ENCODE assay signal across 23 cellular contexts in the genomic region with DNA sequence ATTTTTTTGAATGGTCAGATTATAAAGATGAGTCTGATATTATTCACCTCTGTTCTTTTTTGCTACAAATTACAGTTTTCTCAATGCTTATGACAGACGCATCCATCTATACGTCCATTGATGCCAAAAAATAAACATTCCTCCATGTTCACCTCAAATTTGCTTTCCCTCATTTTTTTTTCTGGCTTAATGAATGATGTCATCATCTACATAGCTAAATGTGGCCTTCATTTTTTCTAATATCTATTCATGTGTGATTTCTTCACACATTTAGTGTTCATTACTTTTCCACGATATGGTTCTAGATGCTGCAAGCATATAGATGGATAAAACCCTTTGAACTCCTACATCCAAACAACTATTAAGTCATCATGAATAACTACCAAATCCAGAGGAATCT.
"Had no signal": no experiment of that assay in that cellular context is flagged by ENCODE, and none has a peak within 500 bp of the region (broad histone marks: within the 10 kb centered on the region; RNA-seq: fewer than 3 reads in every experiment).

No MANE protein-coding gene starts in this region.

- H3K4me3 Mint-ChIP-seq: effector memory CD8-positive, alpha-beta T cell; naive thymus-derived CD4-positive, alpha-beta T cell; nephron; neural progenitor cell; stimulated activated effector memory CD8-positive, alpha-beta T cell treated with anti-CD3 and anti-CD28 coated beads, Interleukin-12 subunit alpha, Interleukin-12 subunit beta, amount 100 ng/mL, for 72 hours had no signal

- H3K4me1 ChIP-seq: gastrocnemius medialis, neural progenitor cell, prostate gland, right atrium auricular region, sigmoid colon, thyroid gland, vagina had no signal

- H3K9me3 ChIP-seq: gastrocnemius medialis, prostate gland, right atrium auricular region, sigmoid colon, stomach, thyroid gland, vagina had no signal

- H3K36me3 Mint-ChIP-seq: neural progenitor cell; stimulated activated effector memory CD8-positive, alpha-beta T cell treated with anti-CD3 and anti-CD28 coated beads, Interleukin-12 subunit alpha, Interleukin-12 subunit beta, amount 100 ng/mL, for 72 hours had no signal

- H3K4me1 Mint-ChIP-seq: naive thymus-derived CD4-positive, alpha-beta T cell; stimulated activated effector memory CD8-positive, alpha-beta T cell treated with anti-CD3 and anti-CD28 coated beads, Interleukin-12 subunit alpha, Interleukin-12 subunit beta, amount 100 ng/mL, for 72 hours had no signal

- H3K27ac ChIP-seq: gastrocnemius medialis, neural progenitor cell, prostate gland, right atrium auricular region, sigmoid colon, stomach, thyroid gland, vagina had no signal

- H3K4me3 ChIP-seq: gastrocnemius medialis, lung, neural progenitor cell, prostate gland, right atrium auricular region, sigmoid colon, stomach, thyroid gland, vagina had no signal

- H3K9me3 Mint-ChIP-seq: nephron, neural progenitor cell had no signal

- H3K9ac ChIP-seq: neural progenitor cell had no signal

- H3K4me2 ChIP-seq: neural progenitor cell had no signal

- DNase-seq: cortex of kidney; effector memory CD8-positive, alpha-beta T cell; gastrocnemius medialis; head of caudate nucleus; kidney; mesenchymal stem cell; midbrain; naive thymus-derived CD4-positive, alpha-beta T cell; sigmoid colon; stimulated activated CD4-positive, alpha-beta T cell treated with anti-CD3 and anti-CD28 coated beads, Interleukin-2, amount 100 ng/mL, for 24 hours; stimulated activated CD4-positive, alpha-beta T cell treated with anti-CD3 and anti-CD28 coated beads, Interleukin-4, amount 100 ng/mL, for 24 hours; stimulated activated naive CD4-positive, alpha-beta T cell treated with Interleukin-2 at 50 U/mL for 16 hours; stomach; thyroid gland; trophoblast cell had no signal

- H3K27me3 ChIP-seq: gastrocnemius medialis, neural progenitor cell, right atrium auricular region, sigmoid colon, stomach, thyroid gland, vagina had no signal

- ATAC-seq: effector memory CD8-positive, alpha-beta T cell; gastrocnemius medialis; left lobe of liver; naive thymus-derived CD4-positive, alpha-beta T cell; stimulated activated effector memory CD8-positive, alpha-beta T cell treated with anti-CD3 and anti-CD28 coated beads, Interleukin-12 subunit alpha, Interleukin-12 subunit beta, amount 100 ng/mL, for 72 hours had no signal

- H2AFZ ChIP-seq: neural progenitor cell had no signal

- H3K27ac Mint-ChIP-seq: effector memory CD8-positive, alpha-beta T cell; naive thymus-derived CD4-positive, alpha-beta T cell; nephron; neural progenitor cell; stimulated activated effector memory CD8-positive, alpha-beta T cell treated with anti-CD3 and anti-CD28 coated beads, Interleukin-12 subunit alpha, Interleukin-12 subunit beta, amount 100 ng/mL, for 72 hours had no signal

- H3K27me3 Mint-ChIP-seq: effector memory CD8-positive, alpha-beta T cell had no signal

- H3K36me3 ChIP-seq: gastrocnemius medialis, neural progenitor cell, prostate gland, right atrium auricular region, sigmoid colon, stomach, thyroid gland, vagina had no signal
